In genomic region chr12:12716845-12717585, GRCh38 we compare ENCODE assay signal across 8 cellular contexts. TPM values are rescaled to one million over a fixed set of nuclear protein-coding genes. Genes with fewer than 3 reads are reported as not detected.
DNase-seq lines count a peak whose midpoint lies in the region; ATAC-seq, FAIRE-seq and TF ChIP-seq lines count a peak whose summit lies in the region.

CDKN1B (plus strand) TSS chr12:12717368; CDS start chr12:12717840, 472 bp downstream.

- peak within 1 kb of the TSS; percentile 98 for H3K4me3 Mint-ChIP-seq in activated T-cell treated with anti-CD3 and anti-CD28 coated beads, Interleukin-2, amount 50 U/mL, for 24 hours

- intact Hi-C loops in Panc1 (cut with micrococcal nuclease; ENCODE audit: unreplicated experiment) = no loop called here

- H3K27me3 Mint-ChIP-seq in activated T-cell treated with anti-CD3 and anti-CD28 coated beads, Interleukin-2, amount 50 U/mL, for 24 hours = no peaks in the 10 kb centered on the region

- no peaks in the 10 kb centered on the region for H4K20me1 ChIP-seq in KMS-11 (ENCODE audit: insufficient read depth)

- TF ChIP-seq CTCF in D721Med (IDR thresholded peaks at IDR 0.05; ENCODE audit: insufficient read depth, missing control alignments) (no peak), KMS-11 (conservative IDR thresholded peaks at IDR 0.05; ENCODE audit: low read depth, low read length) (no peak), Panc1 (IDR thresholded peaks at IDR 0.05) (no peak)

- peak within 1 kb of the TSS; percentile 97 for H3K27ac Mint-ChIP-seq in activated T-cell treated with anti-CD3 and anti-CD28 coated beads, Interleukin-2, amount 50 U/mL, for 24 hours

- H3K9me3 ChIP-seq in Panc1 (ENCODE audit: control insufficient read depth, insufficient read depth, low read depth, low read length) = no peaks in the 10 kb centered on the region
- no peaks in the 10 kb centered on the region for H3K9me3 ChIP-seq in mucosa of rectum (ENCODE audit: control insufficient read depth in 2 of 2, low read length in 2 of 2)

- BruUV-seq in Panc1 (replicated peaks; lab: Mats Ljungman, UMichigan) = no TSS peak

- H3K4me3 ChIP-seq in KMS-11 (IDR thresholded peaks at IDR 0.05; ENCODE audit: insufficient read depth, low read depth, low read length) (no peak within 1 kb of the TSS), Panc1 (ENCODE audit: low read depth in 2 of 2, low read length in 2 of 2) (peak within 1 kb of the TSS; percentile 72 to 93), mucosa of rectum (ENCODE audit: low read length in 2 of 2) (peak within 1 kb of the TSS; percentile 84 to 99)

- H3K4me1 ChIP-seq in KMS-11 (ENCODE audit: low read depth, poor library complexity, severe bottlenecking) (peaks cover 21% of the 10 kb centered on the region), Panc1 (ENCODE audit: control insufficient read depth, insufficient read depth, low read length) (peaks cover 35% of the 10 kb centered on the region), mucosa of rectum (ENCODE audit: control insufficient read depth in 2 of 2, insufficient read depth in 2 of 2, low read length in 2 of 2) (peaks cover 38 to 45% of the 10 kb centered on the region in 2 donors)

- ATAC-seq in GM21576 (IDR thresholded peaks at IDR 0.05; ENCODE audit: unreplicated experiment) (peak; percentile 35), Panc1 (peak; percentile 86)

- no peaks in the 10 kb centered on the region for H3K27me3 ChIP-seq in KMS-11 (ENCODE audit: insufficient read depth, low read depth)
- no peaks in the 10 kb centered on the region for H3K27me3 ChIP-seq in Panc1 (ENCODE audit: control insufficient read depth, insufficient read depth, low read length)
- no peaks in the 10 kb centered on the region for H3K27me3 ChIP-seq in mucosa of rectum (ENCODE audit: control insufficient read depth in 2 of 2, insufficient read depth in 2 of 2, low read length in 2 of 2)

- H3K36me3 ChIP-seq in KMS-11 (ENCODE audit: insufficient read depth) (peaks cover 29% of the 10 kb centered on the region; the same call in 1 of the 2 replicates), Panc1 (ENCODE audit: control insufficient read depth, insufficient read depth, low read length) (peaks cover 8% of the 10 kb centered on the region), mucosa of rectum (ENCODE audit: control insufficient read depth in 2 of 2, insufficient read depth in 2 of 2, low read length in 2 of 2) (peaks cover 8 to 18% of the 10 kb centered on the region in 2 donors)

- peaks cover 69% of the 10 kb centered on the region for H3K4me1 Mint-ChIP-seq in activated T-cell treated with anti-CD3 and anti-CD28 coated beads, Interleukin-2, amount 50 U/mL, for 24 hours (ENCODE audit: low read depth)

- FAIRE-seq in D721Med (lab: Jason Lieb, UNC) = no peak

- DNase-seq in D721Med (ENCODE audit: insufficient read length, low spot score) = peak; percentile 67
- no peak for DNase-seq in Panc1 (ENCODE audit: low read depth, low spot score)
- peak; percentile 89 for DNase-seq in activated T-cell treated with anti-CD3 and anti-CD28 coated beads, Interleukin-2, amount 50 U/mL, for 24 hours
- peak; percentile 95 to 97 for DNase-seq in erythroblast (lab: John Stamatoyannopoulos, UW)
- DNase-seq in stimulated activated CD8-positive, alpha-beta memory T cell treated with anti-CD3 and anti-CD28 coated beads, Interleukin-7, amount 100 ng/mL, for 1 hour (ENCODE audit: low read depth in 2 of 2) = peak; percentile 65 to 71

- H3K9me3 Mint-ChIP-seq in activated T-cell treated with anti-CD3 and anti-CD28 coated beads, Interleukin-2, amount 50 U/mL, for 24 hours = no peaks in the 10 kb centered on the region

- peaks cover 79% of the 10 kb centered on the region for H3K79me2 ChIP-seq in KMS-11 (ENCODE audit: insufficient read depth, low read depth)

- H3K27ac ChIP-seq in KMS-11 = peak within 1 kb of the TSS; percentile 98
- H3K27ac ChIP-seq in Panc1 (ENCODE audit: low read length) = peak within 1 kb of the TSS; percentile 99
- peak within 1 kb of the TSS; percentile 97 to 99 for H3K27ac ChIP-seq in mucosa of rectum (ENCODE audit: low read depth in 2 of 2, low read length in 2 of 2)

- in situ Hi-C loops in Panc1 (cut with HindIII; ENCODE audit: low pct_unique_long_range_greater_than_20kb, low sequenced_read_pairs) = no loop called here

- peak; percentile 97 for TF ChIP-seq POLR2A in erythroblast (IDR thresholded peaks at IDR 0.05; ENCODE audit: low read length)

- H3K4me2 ChIP-seq in KMS-11 = peak within 1 kb of the TSS; percentile 100

- H3K9ac ChIP-seq in KMS-11 (peak within 1 kb of the TSS; percentile 98), mucosa of rectum (ENCODE audit: low read depth in 1 of 2, low read length in 2 of 2) (peak within 1 kb of the TSS; percentile 98)

- POLR2A ChIA-PET in Panc1 (lab: Charles Lee) = interaction anchor here (0.6 kb wide), 1 partner anchor 200 kb away, joined by 11 read pairs; no protein-coding TSS in a partner anchor

- H2AFZ ChIP-seq in KMS-11 (ENCODE audit: low read depth) = no peak within 1 kb of the TSS

- CTCF ChIA-PET in Panc1 (lab: Charles Lee) = interaction anchor here (0.5 kb wide), 1 partner anchor 16 kb away, joined by 3 read pairs; no protein-coding TSS in a partner anchor

- H3K36me3 Mint-ChIP-seq in activated T-cell treated with anti-CD3 and anti-CD28 coated beads, Interleukin-2, amount 50 U/mL, for 24 hours (ENCODE audit: low read depth) = peaks cover 52% of the 10 kb centered on the region

RNA-seq across cellular contexts. Expression of gene CDKN1B, which starts in this region (rescaled TPM):
- 25.9 TPM for total RNA-seq in Panc1 (2021; ENCODE audit: unreplicated experiment)
- polyA plus RNA-seq in Panc1 (2012; ENCODE audit: insufficient read length) = 34.2 TPM
